ENCODE assay signal across 1 cellular context in genomic region chr1:228082260-228082974, GRCh38.
TF ChIP-seq lines count a peak whose summit lies in the region.

Gene ARF1, plus strand, starts transcription at chr1:228082708. Its CDS starts 14,407 bp downstream, at chr1:228097115.

TF ChIP-seq in K562, 482 proteins besides CTCF, POLR2A, EP300 and RAD21 (continued from another document and continues in another):
- TF ChIP-seq ZNF318 (IDR thresholded peaks at IDR 0.05; ENCODE audit: borderline replicate concordance in 1 of 2, low read depth in 1 of 2) (no peak), SRF (CRISPR knock-in tag; IDR thresholded peaks at IDR 0.05) (peak in 1 of 2 experiments; percentile 10; a peak in 1 of 4 replicates), MTF1 (CRISPR knock-in tag; IDR thresholded peaks at IDR 0.05; ENCODE audit: borderline replicate concordance) (no peak), WHSC1 (IDR thresholded peaks at IDR 0.05; ENCODE audit: low read length) (no peak), NCOA4 (IDR thresholded peaks at IDR 0.05; ENCODE audit: partially characterized antibody) (no peak), CBX1 (IDR thresholded peaks at IDR 0.05; ENCODE audit: low read depth) (peak; percentile 76; the same call in 1 of the 2 replicates), ZHX1 (conservative IDR thresholded peaks at IDR 0.05; ENCODE audit: low read length) (no peak), NONO (IDR thresholded peaks at IDR 0.05; ENCODE audit: low read depth in 2 of 2, low read length in 1 of 2) (peak in 1 of 2 experiments; percentile 90; a peak in 3 of 4 replicates), ZBTB34 (CRISPR knock-in tag; IDR thresholded peaks at IDR 0.05) (no peak), TAF9B (IDR thresholded peaks at IDR 0.05; ENCODE audit: partially characterized antibody) (no peak), TAF15 (IDR thresholded peaks at IDR 0.05; ENCODE audit: low read depth, low read length) (no peak), ZFP91 (CRISPR knock-in tag; IDR thresholded peaks at IDR 0.05) (no peak), TARDBP (IDR thresholded peaks at IDR 0.05) (peak; percentile 28; the same call in 1 of the 2 replicates), GATAD2B (IDR thresholded peaks at IDR 0.05; ENCODE audit: borderline replicate concordance) (0 out of 2 replicates have a peak, but pooled peaks have one; percentile 78), NRF1 (conservative IDR thresholded peaks at IDR 0.05 in 1 of 2, IDR thresholded peaks at IDR 0.05 in 1 of 2) (peak; percentile 97), ZBTB40 (IDR thresholded peaks at IDR 0.05) (peak; percentile 64; the same call in 1 of the 2 replicates), ZBTB40 (CRISPR knock-in tag; IDR thresholded peaks at IDR 0.05) (no peak), ZNF584 (CRISPR knock-in tag; IDR thresholded peaks at IDR 0.05; ENCODE audit: low read depth) (no peak), ATF3 (IDR thresholded peaks at IDR 0.05) (peak; percentile 7; the same call in 1 of the 2 replicates), ATF3 (CRISPR knock-in tag; conservative IDR thresholded peaks at IDR 0.05) (no peak), ZNF239 (CRISPR knock-in tag; IDR thresholded peaks at IDR 0.05) (no peak; the same call in 1 of the 2 replicates), EHMT2 (IDR thresholded peaks at IDR 0.05) (no peak), ZNF780A (CRISPR knock-in tag; IDR thresholded peaks at IDR 0.05) (no peak), ARID2 (IDR thresholded peaks at IDR 0.05) (no peak), ZNF583 (CRISPR knock-in tag; IDR thresholded peaks at IDR 0.05) (peak; percentile 86), L3MBTL2 (IDR thresholded peaks at IDR 0.05) (peak; percentile 99), ZNF347 (CRISPR knock-in tag; IDR thresholded peaks at IDR 0.05; ENCODE audit: low read depth) (no peak), ZBTB1 (CRISPR knock-in tag; IDR thresholded peaks at IDR 0.05; ENCODE audit: borderline replicate concordance, low read depth) (peak; percentile 27), SMAD2 (IDR thresholded peaks at IDR 0.05; ENCODE audit: low read depth, low read length) (no peak), ELK1 (CRISPR knock-in tag; IDR thresholded peaks at IDR 0.05) (no peak), ZNF76 (CRISPR knock-in tag; IDR thresholded peaks at IDR 0.05; ENCODE audit: borderline replicate concordance) (peak; percentile 42)
